Comparison of ENCODE assay signal across 9 cellular contexts in the genomic region with DNA sequence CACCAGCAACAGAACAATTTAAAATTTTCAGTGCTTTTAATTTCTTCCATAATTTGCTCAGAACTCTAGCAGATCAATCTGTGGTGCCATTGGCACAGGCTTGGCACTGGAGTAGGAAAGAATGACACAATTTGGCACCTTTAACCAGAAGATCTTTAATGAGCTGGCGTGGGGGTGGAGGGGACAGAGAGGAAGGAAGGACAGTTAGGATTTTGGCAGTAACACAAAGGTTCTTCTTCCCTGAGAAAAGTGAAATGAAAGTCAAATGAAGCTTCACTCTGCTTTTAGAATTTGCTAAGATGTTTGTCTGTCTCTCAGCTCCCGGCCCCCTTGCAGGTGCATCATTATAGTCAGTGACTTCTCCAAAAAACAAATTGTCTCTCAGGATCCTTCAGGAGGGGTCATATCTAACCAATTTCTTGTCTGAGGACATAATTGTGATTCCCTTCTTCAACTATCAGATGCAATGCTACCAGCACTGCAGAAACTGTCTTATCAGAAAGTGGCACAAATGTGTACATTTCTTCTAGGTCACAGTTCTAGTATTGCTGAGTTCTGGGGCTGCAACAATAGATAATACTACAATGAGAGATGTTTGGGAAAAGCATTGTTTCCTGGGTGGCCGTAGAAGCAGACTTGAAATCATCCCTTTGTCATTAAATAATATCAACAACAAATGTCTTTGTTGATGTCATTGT.
DNase-seq lines count a peak whose midpoint lies in the region; ATAC-seq and TF ChIP-seq lines count a peak whose summit lies in the region.
"Had no signal": no experiment of that assay in that cellular context is flagged by ENCODE, and none has a peak within 500 bp of the region (broad histone marks: within the 10 kb centered on the region; RNA-seq: fewer than 3 reads in every experiment).

No MANE protein-coding gene starts in this region.

- peak; percentile 72 for DNase-seq in activated CD8-positive, alpha-beta T cell treated with anti-CD3 and anti-CD28 coated beads for 36 hours
- no peak for DNase-seq in activated CD8-positive, alpha-beta T cell treated with anti-CD3 and anti-CD28 coated beads, Interleukin-2, amount 10 ng/mL, durations not matched to agents 7 days and 5 days
- DNase-seq in NAMALWA (ENCODE audit: low spot score) = peak; percentile 40
- DNase-seq in breast epithelium (ENCODE audit: low spot score in 2 of 2) = peak in 1 of 2 donors; percentile 54
- DNase-seq in stimulated activated CD8-positive, alpha-beta memory T cell treated with anti-CD3 and anti-CD28 coated beads, Interleukin-4, amount 100 ng/mL, for 48 hours = peak; percentile 31
- DNase-seq in hippocampal formation (lab: John Stamatoyannopoulos, UW) = no peak
- no peak for DNase-seq in DMS53 treated with DMSO at 0.1 percent for 48 hours (lab: John Stamatoyannopoulos, UW; ENCODE audit: unreplicated experiment)
- no peak for DNase-seq in activated CD8-positive, alpha-beta memory T cell treated with anti-CD3 and anti-CD28 coated beads, Interleukin-2, amount 10 ng/mL, durations not matched to agents 7 days and 5 days
- DNase-seq: SHP77 had no signal

- H3K9me3 Mint-ChIP-seq in activated CD8-positive, alpha-beta T cell treated with anti-CD3 and anti-CD28 coated beads for 36 hours = peaks cover 2% of the 10 kb centered on the region
- no peaks in the 10 kb centered on the region for H3K9me3 Mint-ChIP-seq in activated CD8-positive, alpha-beta T cell treated with anti-CD3 and anti-CD28 coated beads, Interleukin-2, amount 10 ng/mL, durations not matched to agents 7 days and 5 days (ENCODE audit: insufficient read depth)
- H3K9me3 Mint-ChIP-seq in activated CD8-positive, alpha-beta memory T cell treated with anti-CD3 and anti-CD28 coated beads, Interleukin-2, amount 10 ng/mL, durations not matched to agents 7 days and 5 days (ENCODE audit: low read depth) = no peaks in the 10 kb centered on the region

- no peak overlapping the region for H3K4me3 Mint-ChIP-seq in activated CD8-positive, alpha-beta T cell treated with anti-CD3 and anti-CD28 coated beads for 36 hours
- H3K4me3 Mint-ChIP-seq in activated CD8-positive, alpha-beta T cell treated with anti-CD3 and anti-CD28 coated beads, Interleukin-2, amount 10 ng/mL, durations not matched to agents 7 days and 5 days = no peak overlapping the region
- H3K4me3 Mint-ChIP-seq in activated CD8-positive, alpha-beta memory T cell treated with anti-CD3 and anti-CD28 coated beads, Interleukin-2, amount 10 ng/mL, durations not matched to agents 7 days and 5 days = no peak overlapping the region

- CTCF ChIA-PET in activated CD8-positive, alpha-beta T cell treated with anti-CD3 and anti-CD28 coated beads for 36 hours (lab: Charles Lee) = interaction anchor here (1.0 to 1.4 kb wide), 2 partner anchors 96 to 149 kb away, joined by 3 read pairs; no protein-coding TSS in a partner anchor
- CTCF ChIA-PET in activated CD8-positive, alpha-beta T cell treated with anti-CD3 and anti-CD28 coated beads, Interleukin-2, amount 10 ng/mL, durations not matched to agents 7 days and 5 days (lab: Charles Lee) = interaction anchor here (0.6 to 0.9 kb wide), 2 partner anchors 150 to 1711 kb away, joined by 3 to 4 read pairs; no protein-coding TSS in a partner anchor
- CTCF ChIA-PET in activated CD8-positive, alpha-beta memory T cell treated with anti-CD3 and anti-CD28 coated beads, Interleukin-2, amount 10 ng/mL, durations not matched to agents 7 days and 5 days (lab: Charles Lee) = interaction anchor here (1.3 kb wide), 1 partner anchor 28 kb away, joined by 3 read pairs; no protein-coding TSS in a partner anchor

- H3K27ac Mint-ChIP-seq in activated CD8-positive, alpha-beta T cell treated with anti-CD3 and anti-CD28 coated beads for 36 hours = peak overlapping the region; percentile 66
- H3K27ac Mint-ChIP-seq in activated CD8-positive, alpha-beta T cell treated with anti-CD3 and anti-CD28 coated beads, Interleukin-2, amount 10 ng/mL, durations not matched to agents 7 days and 5 days = no peak overlapping the region
- no peak overlapping the region for H3K27ac Mint-ChIP-seq in activated CD8-positive, alpha-beta memory T cell treated with anti-CD3 and anti-CD28 coated beads, Interleukin-2, amount 10 ng/mL, durations not matched to agents 7 days and 5 days

- POLR2A ChIA-PET in activated CD8-positive, alpha-beta T cell treated with anti-CD3 and anti-CD28 coated beads for 36 hours (lab: Charles Lee) = no interaction called here
- POLR2A ChIA-PET in activated CD8-positive, alpha-beta T cell treated with anti-CD3 and anti-CD28 coated beads, Interleukin-2, amount 10 ng/mL, durations not matched to agents 7 days and 5 days (lab: Charles Lee) = no interaction called here

- H3K27me3 ChIP-seq in breast epithelium = no peaks in the 10 kb centered on the region

- peak overlapping the region; percentile 64 to 81 for H3K27ac ChIP-seq in breast epithelium

- peaks cover 11% of the 10 kb centered on the region for H3K36me3 Mint-ChIP-seq in activated CD8-positive, alpha-beta T cell treated with anti-CD3 and anti-CD28 coated beads for 36 hours (ENCODE audit: low read depth)
- H3K36me3 Mint-ChIP-seq in activated CD8-positive, alpha-beta T cell treated with anti-CD3 and anti-CD28 coated beads, Interleukin-2, amount 10 ng/mL, durations not matched to agents 7 days and 5 days (ENCODE audit: low read depth) = no peaks in the 10 kb centered on the region
- H3K36me3 Mint-ChIP-seq in activated CD8-positive, alpha-beta memory T cell treated with anti-CD3 and anti-CD28 coated beads, Interleukin-2, amount 10 ng/mL, durations not matched to agents 7 days and 5 days = peaks cover 2% of the 10 kb centered on the region

- H3K9me3 ChIP-seq in breast epithelium = no peaks in the 10 kb centered on the region

- intact Hi-C loops in activated CD8-positive, alpha-beta T cell treated with anti-CD3 and anti-CD28 coated beads for 36 hours (cut with micrococcal nuclease) = no loop called here
- intact Hi-C loops in breast epithelium (cut with DNase I; ENCODE audit: low total_unique reads) = no loop called here

- no peaks in the 10 kb centered on the region for H3K27me3 Mint-ChIP-seq in activated CD8-positive, alpha-beta T cell treated with anti-CD3 and anti-CD28 coated beads for 36 hours
- H3K27me3 Mint-ChIP-seq in activated CD8-positive, alpha-beta T cell treated with anti-CD3 and anti-CD28 coated beads, Interleukin-2, amount 10 ng/mL, durations not matched to agents 7 days and 5 days (ENCODE audit: low read depth) = no peaks in the 10 kb centered on the region
- no peaks in the 10 kb centered on the region for H3K27me3 Mint-ChIP-seq in activated CD8-positive, alpha-beta memory T cell treated with anti-CD3 and anti-CD28 coated beads, Interleukin-2, amount 10 ng/mL, durations not matched to agents 7 days and 5 days

- H3K4me3 ChIP-seq in breast epithelium = no peak overlapping the region

- TF ChIP-seq CTCF in activated CD8-positive, alpha-beta T cell treated with anti-CD3 and anti-CD28 coated beads for 36 hours (IDR thresholded peaks at IDR 0.05) = no peak
- no peak for TF ChIP-seq CTCF in breast epithelium (IDR thresholded peaks at IDR 0.05)

- peaks cover 47% of the 10 kb centered on the region for H3K4me1 Mint-ChIP-seq in activated CD8-positive, alpha-beta T cell treated with anti-CD3 and anti-CD28 coated beads for 36 hours (ENCODE audit: low read depth)
- H3K4me1 Mint-ChIP-seq in activated CD8-positive, alpha-beta T cell treated with anti-CD3 and anti-CD28 coated beads, Interleukin-2, amount 10 ng/mL, durations not matched to agents 7 days and 5 days (ENCODE audit: low read depth) = peaks cover 14% of the 10 kb centered on the region
- H3K4me1 Mint-ChIP-seq in activated CD8-positive, alpha-beta memory T cell treated with anti-CD3 and anti-CD28 coated beads, Interleukin-2, amount 10 ng/mL, durations not matched to agents 7 days and 5 days = peaks cover 13% of the 10 kb centered on the region

- no peak for TF ChIP-seq POLR2A in breast epithelium (IDR thresholded peaks at IDR 0.05)

- no peaks in the 10 kb centered on the region for H3K36me3 ChIP-seq in breast epithelium

- ATAC-seq in activated CD8-positive, alpha-beta T cell treated with anti-CD3 and anti-CD28 coated beads for 36 hours = peak; percentile 66
- no peak for ATAC-seq in activated CD8-positive, alpha-beta T cell treated with anti-CD3 and anti-CD28 coated beads, Interleukin-2, amount 10 ng/mL, durations not matched to agents 7 days and 5 days
- no peak for ATAC-seq in activated CD8-positive, alpha-beta memory T cell treated with anti-CD3 and anti-CD28 coated beads, Interleukin-2, amount 10 ng/mL, durations not matched to agents 7 days and 5 days

- peaks cover 3 to 26% of the 10 kb centered on the region in 2 donors for H3K4me1 ChIP-seq in breast epithelium

Comparison
In these comparisons a context has a peak if more than half of its experiments do, and no peak if none do; other contexts are left out.
1. DNase-seq: peak in activated CD8-positive, alpha-beta T cell treated with anti-CD3 and anti-CD28 coated beads for 36 hours (single experiment), NAMALWA (single experiment) and stimulated activated CD8-positive, alpha-beta memory T cell treated with anti-CD3 and anti-CD28 coated beads, Interleukin-4, amount 100 ng/mL, for 48 hours (single experiment); none in activated CD8-positive, alpha-beta T cell treated with anti-CD3 and anti-CD28 coated beads, Interleukin-2, amount 10 ng/mL, durations not matched to agents 7 days and 5 days (single experiment), hippocampal formation (0 of 2), DMS53 treated with DMSO at 0.1 percent for 48 hours (single experiment) and activated CD8-positive, alpha-beta memory T cell treated with anti-CD3 and anti-CD28 coated beads, Interleukin-2, amount 10 ng/mL, durations not matched to agents 7 days and 5 days (single experiment).